ENCODE assay signal across 11 cellular contexts in the genomic region with DNA sequence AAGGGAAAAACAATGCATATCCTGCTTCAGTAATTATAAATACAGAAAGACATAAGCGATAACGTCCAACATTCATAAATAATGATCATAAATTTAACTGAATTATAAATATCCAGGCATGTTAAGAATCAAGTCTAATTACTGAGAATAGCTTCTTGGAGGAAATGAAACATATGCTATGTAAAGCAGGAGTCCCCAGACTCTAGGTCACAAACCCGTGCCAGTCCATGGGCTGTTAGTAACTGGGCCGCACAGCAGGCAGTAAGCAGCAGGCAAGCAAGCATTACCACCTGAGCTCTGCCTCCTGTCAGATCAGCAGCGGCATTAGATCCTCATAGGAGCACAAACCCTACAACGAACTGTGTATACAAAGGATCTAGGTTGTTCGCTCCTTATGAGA. TPM values are rescaled to one million over a fixed set of nuclear protein-coding genes. Genes with fewer than 3 reads are reported as not detected.
DNase-seq lines count a peak whose midpoint lies in the region; ATAC-seq and TF ChIP-seq lines count a peak whose summit lies in the region.
"Had no signal": no experiment of that assay in that cellular context is flagged by ENCODE, and none has a peak within 500 bp of the region (broad histone marks: within the 10 kb centered on the region; RNA-seq: fewer than 3 reads in every experiment).

No MANE protein-coding gene starts in this region.

- TF ChIP-seq CTCF in glutamatergic neuron (IDR thresholded peaks at IDR 0.05; ENCODE audit: partially characterized antibody, unreplicated experiment), result no peak

- H3K36me3 ChIP-seq in CD4-positive, alpha-beta memory T cell (ENCODE audit: insufficient read depth, low read length), result peaks cover 3% of the 10 kb centered on the region

- H3K4me3 ChIP-seq in CD4-positive, alpha-beta memory T cell (ENCODE audit: low read length in 2 of 2), result no peak overlapping the region

- CTCF ChIA-PET in CD4-positive, alpha-beta memory T cell (lab: Charles Lee; ENCODE audit: partially characterized antibody), result no interaction called here

- H3K9me3 Mint-ChIP-seq in glutamatergic neuron (ENCODE audit: unreplicated experiment), result peaks cover 6% of the 10 kb centered on the region
- H3K9me3 Mint-ChIP-seq in CD4-positive, alpha-beta memory T cell, result no peaks in the 10 kb centered on the region

- no peak overlapping the region for H3K27ac ChIP-seq in CD4-positive, alpha-beta memory T cell (ENCODE audit: low read depth, low read length)

- H3K4me3 Mint-ChIP-seq in glutamatergic neuron (ENCODE audit: unreplicated experiment), result no peak overlapping the region
- H3K4me3 Mint-ChIP-seq in CD4-positive, alpha-beta memory T cell, result no peak overlapping the region
- H3K4me3 Mint-ChIP-seq: activated naive CD8-positive, alpha-beta T cell had no signal

- no peaks in the 10 kb centered on the region for H3K27me3 ChIP-seq in CD4-positive, alpha-beta memory T cell (ENCODE audit: insufficient read depth, low read length)

- peak; percentile 83 for ATAC-seq in GM18502 (IDR thresholded peaks at IDR 0.05; ENCODE audit: poor library complexity, unreplicated experiment)
- ATAC-seq in GM21447 (IDR thresholded peaks at IDR 0.05; ENCODE audit: unreplicated experiment), result peak; percentile 80
- ATAC-seq in HG03378 (IDR thresholded peaks at IDR 0.05; ENCODE audit: unreplicated experiment), result peak; percentile 66
- ATAC-seq in HG02884 (IDR thresholded peaks at IDR 0.05; ENCODE audit: unreplicated experiment), result no peak
- ATAC-seq: left lobe of liver had no signal

- POLR2A ChIA-PET in CD4-positive, alpha-beta memory T cell (lab: Charles Lee; ENCODE audit: partially characterized antibody), result interaction anchor here (0.7 kb wide), 1 partner anchor 499 kb away, joined by 4 read pairs; no protein-coding TSS in a partner anchor

- intact Hi-C loops in CD4-positive, alpha-beta memory T cell (cut with micrococcal nuclease), result no loop called here

- H3K36me3 Mint-ChIP-seq in glutamatergic neuron (ENCODE audit: unreplicated experiment), result no peaks in the 10 kb centered on the region
- H3K36me3 Mint-ChIP-seq in CD4-positive, alpha-beta memory T cell, result peaks cover 33 to 44% of the 10 kb centered on the region in 2 donors

- peak overlapping the region; percentile 80 for H3K27ac Mint-ChIP-seq in glutamatergic neuron (ENCODE audit: unreplicated experiment)
- peak overlapping the region in 1 of 7 donors; percentile 6 for H3K27ac Mint-ChIP-seq in CD4-positive, alpha-beta memory T cell
- H3K27ac Mint-ChIP-seq: activated naive CD8-positive, alpha-beta T cell had no signal

- H3K4me1 Mint-ChIP-seq in glutamatergic neuron (ENCODE audit: low read depth, unreplicated experiment), result peaks cover 12% of the 10 kb centered on the region
- H3K4me1 Mint-ChIP-seq in CD4-positive, alpha-beta memory T cell, result peaks cover 30 to 50% (median 36%) of the 10 kb centered on the region in 4 donors

- H3K4me1 ChIP-seq in CD4-positive, alpha-beta memory T cell (ENCODE audit: insufficient read depth, low read length), result peaks cover 7% of the 10 kb centered on the region

- peaks cover 2% of the 10 kb centered on the region for H3K27me3 Mint-ChIP-seq in glutamatergic neuron (ENCODE audit: unreplicated experiment)
- H3K27me3 Mint-ChIP-seq in CD4-positive, alpha-beta memory T cell, result no peaks in the 10 kb centered on the region
- H3K27me3 Mint-ChIP-seq: activated naive CD8-positive, alpha-beta T cell had no signal

- DNase-seq in glutamatergic neuron (peak; percentile 60), NCI-H2107 (lab: John Stamatoyannopoulos, UW) (no peak), SK-N-DZ (ENCODE audit: low spot score) (no peak)
- no peak for DNase-seq in CD4-positive, alpha-beta memory T cell
- DNase-seq: NCI-H2227 treated with DMSO at 0.1 percent for 48 hours had no signal

- H3K9me3 ChIP-seq in CD4-positive, alpha-beta memory T cell (ENCODE audit: control insufficient read depth in 1 of 2, low read length in 2 of 2), result no peaks in the 10 kb centered on the region

RNA-seq across cellular contexts. Expression of gene CERT1, which starts 50.5 kb away (rescaled TPM):
- 45.4 TPM for total RNA-seq in glutamatergic neuron (ENCODE audit: unreplicated experiment)
- 10 to 100 TPM; 43.8 to 49.7 TPM for total RNA-seq in CD4-positive, alpha-beta memory T cell
- polyA plus RNA-seq in CD4-positive, alpha-beta memory T cell, result 10 to 100 TPM; 16.8 to 22.5 TPM
- 10.9 and 13.2 TPM in 2 replicates for polyA plus RNA-seq in SK-N-DZ (2014; cell fraction: cytosol; rRNA removed)
- polyA plus RNA-seq in SK-N-DZ (2014; cell fraction: nucleus; rRNA removed), result 7.4 and 10.0 TPM in 2 replicates

RNA-seq across cellular contexts. Expression of gene POLK, which starts 50.7 kb away (rescaled TPM):
- 28.9 TPM for total RNA-seq in glutamatergic neuron (ENCODE audit: unreplicated experiment)
- total RNA-seq in CD4-positive, alpha-beta memory T cell, result 10 to 100 TPM; 30.0 to 30.4 TPM
- 10 to 100 TPM; 24.0 to 25.4 TPM for polyA plus RNA-seq in CD4-positive, alpha-beta memory T cell
- polyA plus RNA-seq in SK-N-DZ (2014; cell fraction: cytosol; rRNA removed), result 16.8 and 18.5 TPM in 2 replicates
- 19.5 and 26.5 TPM in 2 replicates for polyA plus RNA-seq in SK-N-DZ (2014; cell fraction: nucleus; rRNA removed)
